In the genomic region with DNA sequence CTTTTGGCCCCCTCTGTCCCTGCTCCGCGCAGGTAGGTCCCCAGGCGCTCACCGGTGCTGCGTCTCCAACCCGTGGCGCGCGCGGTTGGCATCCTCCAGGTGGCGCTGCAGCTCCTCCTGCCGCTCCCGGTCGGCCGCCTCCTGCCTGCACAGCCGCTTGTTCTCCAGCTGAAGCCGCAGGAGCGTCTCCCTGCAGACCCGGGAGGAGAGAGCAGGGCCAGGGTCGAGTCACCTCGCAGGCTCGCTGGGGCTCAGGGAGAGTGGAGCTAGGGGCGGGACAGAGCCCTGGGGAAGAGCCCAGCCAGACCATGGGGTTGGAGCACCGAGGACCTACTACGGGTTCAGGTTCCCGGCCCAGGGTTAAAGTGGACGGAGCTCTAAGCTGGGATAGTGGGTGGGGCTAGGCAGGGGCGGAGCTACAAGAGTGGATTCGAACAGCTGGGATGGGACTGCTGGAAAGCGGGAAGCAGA, we compare ENCODE assay signal across 1 cellular context.
TF ChIP-seq lines count a peak whose summit lies in the region.

No MANE protein-coding gene starts in this region.

TF ChIP-seq in K562, 482 proteins besides CTCF, POLR2A, EP300 and RAD21 (continued from another document and continues in another):
- TF ChIP-seq, protein P1, sequence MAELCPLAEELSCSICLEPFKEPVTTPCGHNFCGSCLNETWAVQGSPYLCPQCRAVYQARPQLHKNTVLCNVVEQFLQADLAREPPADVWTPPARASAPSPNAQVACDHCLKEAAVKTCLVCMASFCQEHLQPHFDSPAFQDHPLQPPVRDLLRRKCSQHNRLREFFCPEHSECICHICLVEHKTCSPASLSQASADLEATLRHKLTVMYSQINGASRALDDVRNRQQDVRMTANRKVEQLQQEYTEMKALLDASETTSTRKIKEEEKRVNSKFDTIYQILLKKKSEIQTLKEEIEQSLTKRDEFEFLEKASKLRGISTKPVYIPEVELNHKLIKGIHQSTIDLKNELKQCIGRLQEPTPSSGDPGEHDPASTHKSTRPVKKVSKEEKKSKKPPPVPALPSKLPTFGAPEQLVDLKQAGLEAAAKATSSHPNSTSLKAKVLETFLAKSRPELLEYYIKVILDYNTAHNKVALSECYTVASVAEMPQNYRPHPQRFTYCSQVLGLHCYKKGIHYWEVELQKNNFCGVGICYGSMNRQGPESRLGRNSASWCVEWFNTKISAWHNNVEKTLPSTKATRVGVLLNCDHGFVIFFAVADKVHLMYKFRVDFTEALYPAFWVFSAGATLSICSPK (IDR thresholded peaks at IDR 0.05; ENCODE audit: borderline replicate concordance), result no peak
- TF ChIP-seq ZNF282 (CRISPR knock-in tag; IDR thresholded peaks at IDR 0.05), result no peak
- TF ChIP-seq E2F6 (IDR thresholded peaks at IDR 0.05; ENCODE audit: borderline replicate concordance in 1 of 2, extremely low read depth in 1 of 2, insufficient read depth in 1 of 2, insufficient read length in 1 of 2, low read depth in 1 of 2, low read length in 1 of 2, poor library complexity in 1 of 2, severe bottlenecking in 1 of 2), result no peak
- TF ChIP-seq ZNF707 (CRISPR knock-in tag; conservative IDR thresholded peaks at IDR 0.05), result no peak
- no peak for TF ChIP-seq PRMT5 (CRISPR knock-in tag; IDR thresholded peaks at IDR 0.05)
- no peak for TF ChIP-seq SMARCA4 (IDR thresholded peaks at IDR 0.05)
- TF ChIP-seq KLF1 (tag; IDR thresholded peaks at IDR 0.05), result peak; percentile 75; the same call in 1 of the 2 replicates
- TF ChIP-seq MYC (IDR thresholded peaks at IDR 0.05; ENCODE audit: low read depth, low read length), result no peak
- no peak for TF ChIP-seq MYC (CRISPR knock-in tag; IDR thresholded peaks at IDR 0.05; ENCODE audit: borderline replicate concordance, low read depth)
- TF ChIP-seq EWSR1 (IDR thresholded peaks at IDR 0.05; ENCODE audit: borderline replicate concordance, low read depth, partially characterized antibody), result no peak
- TF ChIP-seq DDX20 (tag; IDR thresholded peaks at IDR 0.05; ENCODE audit: low read depth), result no peak
- no peak for TF ChIP-seq ZFP1 (CRISPR knock-in tag; IDR thresholded peaks at IDR 0.05)
- TF ChIP-seq, protein P2, sequence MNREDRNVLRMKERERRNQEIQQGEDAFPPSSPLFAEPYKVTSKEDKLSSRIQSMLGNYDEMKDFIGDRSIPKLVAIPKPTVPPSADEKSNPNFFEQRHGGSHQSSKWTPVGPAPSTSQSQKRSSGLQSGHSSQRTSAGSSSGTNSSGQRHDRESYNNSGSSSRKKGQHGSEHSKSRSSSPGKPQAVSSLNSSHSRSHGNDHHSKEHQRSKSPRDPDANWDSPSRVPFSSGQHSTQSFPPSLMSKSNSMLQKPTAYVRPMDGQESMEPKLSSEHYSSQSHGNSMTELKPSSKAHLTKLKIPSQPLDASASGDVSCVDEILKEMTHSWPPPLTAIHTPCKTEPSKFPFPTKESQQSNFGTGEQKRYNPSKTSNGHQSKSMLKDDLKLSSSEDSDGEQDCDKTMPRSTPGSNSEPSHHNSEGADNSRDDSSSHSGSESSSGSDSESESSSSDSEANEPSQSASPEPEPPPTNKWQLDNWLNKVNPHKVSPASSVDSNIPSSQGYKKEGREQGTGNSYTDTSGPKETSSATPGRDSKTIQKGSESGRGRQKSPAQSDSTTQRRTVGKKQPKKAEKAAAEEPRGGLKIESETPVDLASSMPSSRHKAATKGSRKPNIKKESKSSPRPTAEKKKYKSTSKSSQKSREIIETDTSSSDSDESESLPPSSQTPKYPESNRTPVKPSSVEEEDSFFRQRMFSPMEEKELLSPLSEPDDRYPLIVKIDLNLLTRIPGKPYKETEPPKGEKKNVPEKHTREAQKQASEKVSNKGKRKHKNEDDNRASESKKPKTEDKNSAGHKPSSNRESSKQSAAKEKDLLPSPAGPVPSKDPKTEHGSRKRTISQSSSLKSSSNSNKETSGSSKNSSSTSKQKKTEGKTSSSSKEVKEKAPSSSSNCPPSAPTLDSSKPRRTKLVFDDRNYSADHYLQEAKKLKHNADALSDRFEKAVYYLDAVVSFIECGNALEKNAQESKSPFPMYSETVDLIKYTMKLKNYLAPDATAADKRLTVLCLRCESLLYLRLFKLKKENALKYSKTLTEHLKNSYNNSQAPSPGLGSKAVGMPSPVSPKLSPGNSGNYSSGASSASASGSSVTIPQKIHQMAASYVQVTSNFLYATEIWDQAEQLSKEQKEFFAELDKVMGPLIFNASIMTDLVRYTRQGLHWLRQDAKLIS (CRISPR knock-in tag; IDR thresholded peaks at IDR 0.05), result no peak
- no peak for TF ChIP-seq HMG20B (CRISPR knock-in tag; IDR thresholded peaks at IDR 0.05)
- peak; percentile 29; the same call in 1 of the 2 replicates for TF ChIP-seq SMC3 (conservative IDR thresholded peaks at IDR 0.05; ENCODE audit: insufficient read depth, low read depth, low read length)
- peak; percentile 21 to 36; a peak in 1 of 4 replicates for TF ChIP-seq NRF1 (conservative IDR thresholded peaks at IDR 0.05 in 1 of 2, IDR thresholded peaks at IDR 0.05 in 1 of 2)
- no peak for TF ChIP-seq PRPF4 (IDR thresholded peaks at IDR 0.05; ENCODE audit: insufficient read depth, low read depth, low read length, poor library complexity, severe bottlenecking)
- TF ChIP-seq STAT5B (CRISPR knock-in tag; IDR thresholded peaks at IDR 0.05), result no peak
- TF ChIP-seq ARID4B (CRISPR knock-in tag; IDR thresholded peaks at IDR 0.05), result 0 out of 2 replicates have a peak, but pooled peaks have one; percentile 19
- TF ChIP-seq ZNF76 (CRISPR knock-in tag; IDR thresholded peaks at IDR 0.05; ENCODE audit: borderline replicate concordance), result no peak
- TF ChIP-seq, protein P3, sequence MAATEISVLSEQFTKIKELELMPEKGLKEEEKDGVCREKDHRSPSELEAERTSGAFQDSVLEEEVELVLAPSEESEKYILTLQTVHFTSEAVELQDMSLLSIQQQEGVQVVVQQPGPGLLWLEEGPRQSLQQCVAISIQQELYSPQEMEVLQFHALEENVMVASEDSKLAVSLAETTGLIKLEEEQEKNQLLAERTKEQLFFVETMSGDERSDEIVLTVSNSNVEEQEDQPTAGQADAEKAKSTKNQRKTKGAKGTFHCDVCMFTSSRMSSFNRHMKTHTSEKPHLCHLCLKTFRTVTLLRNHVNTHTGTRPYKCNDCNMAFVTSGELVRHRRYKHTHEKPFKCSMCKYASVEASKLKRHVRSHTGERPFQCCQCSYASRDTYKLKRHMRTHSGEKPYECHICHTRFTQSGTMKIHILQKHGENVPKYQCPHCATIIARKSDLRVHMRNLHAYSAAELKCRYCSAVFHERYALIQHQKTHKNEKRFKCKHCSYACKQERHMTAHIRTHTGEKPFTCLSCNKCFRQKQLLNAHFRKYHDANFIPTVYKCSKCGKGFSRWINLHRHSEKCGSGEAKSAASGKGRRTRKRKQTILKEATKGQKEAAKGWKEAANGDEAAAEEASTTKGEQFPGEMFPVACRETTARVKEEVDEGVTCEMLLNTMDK (IDR thresholded peaks at IDR 0.05; ENCODE audit: borderline replicate concordance, insufficient read depth, low read depth, low read length, poor library complexity, severe bottlenecking), result peak; percentile 46
- no peak for TF ChIP-seq RERE (CRISPR knock-in tag; IDR thresholded peaks at IDR 0.05; ENCODE audit: borderline replicate concordance)
- no peak for TF ChIP-seq ZFP30 (CRISPR knock-in tag; IDR thresholded peaks at IDR 0.05; ENCODE audit: borderline replicate concordance)
- TF ChIP-seq RBM17 (IDR thresholded peaks at IDR 0.05; ENCODE audit: borderline replicate concordance, low read depth, low read length), result no peak
- no peak for TF ChIP-seq PATZ1 (CRISPR knock-in tag; IDR thresholded peaks at IDR 0.05; ENCODE audit: borderline replicate concordance)
- TF ChIP-seq, protein P4, sequence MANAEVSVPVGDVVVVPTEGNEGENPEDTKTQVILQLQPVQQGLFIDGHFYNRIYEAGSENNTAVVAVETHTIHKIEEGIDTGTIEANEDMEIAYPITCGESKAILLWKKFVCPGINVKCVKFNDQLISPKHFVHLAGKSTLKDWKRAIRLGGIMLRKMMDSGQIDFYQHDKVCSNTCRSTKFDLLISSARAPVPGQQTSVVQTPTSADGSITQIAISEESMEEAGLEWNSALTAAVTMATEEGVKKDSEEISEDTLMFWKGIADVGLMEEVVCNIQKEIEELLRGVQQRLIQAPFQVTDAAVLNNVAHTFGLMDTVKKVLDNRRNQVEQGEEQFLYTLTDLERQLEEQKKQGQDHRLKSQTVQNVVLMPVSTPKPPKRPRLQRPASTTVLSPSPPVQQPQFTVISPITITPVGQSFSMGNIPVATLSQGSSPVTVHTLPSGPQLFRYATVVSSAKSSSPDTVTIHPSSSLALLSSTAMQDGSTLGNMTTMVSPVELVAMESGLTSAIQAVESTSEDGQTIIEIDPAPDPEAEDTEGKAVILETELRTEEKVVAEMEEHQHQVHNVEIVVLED (CRISPR knock-in tag; IDR thresholded peaks at IDR 0.05), result no peak
- TF ChIP-seq HCFC1 (IDR thresholded peaks at IDR 0.05; ENCODE audit: low read depth, low read length), result no peak
- no peak for TF ChIP-seq KAT7 (CRISPR knock-in tag; IDR thresholded peaks at IDR 0.05; ENCODE audit: borderline replicate concordance)
- TF ChIP-seq SREBF2 (CRISPR knock-in tag; IDR thresholded peaks at IDR 0.05), result no peak
- no peak for TF ChIP-seq ZFP36 (IDR thresholded peaks at IDR 0.05; ENCODE audit: low read depth, low read length, partially characterized antibody)
- no peak for TF ChIP-seq NFATC3 (IDR thresholded peaks at IDR 0.05)
